ENCODE assay signal across 24 cellular contexts in the genomic region with DNA sequence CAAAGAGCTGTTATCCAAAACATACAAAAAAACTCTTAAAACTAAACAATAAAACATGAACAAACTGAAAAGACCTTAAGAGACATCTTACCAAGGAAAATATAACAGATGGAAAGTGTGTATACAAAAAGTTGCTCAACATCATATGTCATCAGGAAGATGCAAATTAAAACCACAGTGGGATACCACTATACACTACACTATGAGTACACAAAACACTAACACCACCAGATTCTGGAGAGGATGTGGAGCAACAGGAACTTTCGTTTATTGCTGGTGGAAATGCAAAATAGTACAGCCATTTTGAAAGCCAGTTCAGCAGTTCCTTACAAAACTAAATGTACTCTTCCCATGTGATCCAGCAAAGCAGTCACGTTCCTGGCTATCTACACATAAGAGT.
"Had no signal": no experiment of that assay in that cellular context is flagged by ENCODE, and none has a peak within 500 bp of the region (broad histone marks: within the 10 kb centered on the region; RNA-seq: fewer than 3 reads in every experiment).

No MANE protein-coding gene starts in this region.

- H3K27ac ChIP-seq: brain microvascular endothelial cell had no signal

- H3K4me3 Mint-ChIP-seq: activated CD4-positive, alpha-beta memory T cell treated with anti-CD3 and anti-CD28 coated beads, Interleukin-2, amount 10 ng/mL, durations not matched to agents 7 days and 5 days; activated CD4-positive, alpha-beta T cell treated with anti-CD3 and anti-CD28 coated beads for 36 hours; activated naive CD4-positive, alpha-beta T cell treated with anti-CD3 and anti-CD28 coated beads for 36 hours; activated naive CD8-positive, alpha-beta T cell; activated T-helper 17 cell treated with anti-CD3 and anti-CD28 coated beads, Interleukin-2, amount 50 U/mL, for 72 hours; T-cell had no signal

- H3K27me3 Mint-ChIP-seq: activated CD4-positive, alpha-beta memory T cell treated with anti-CD3 and anti-CD28 coated beads, Interleukin-2, amount 10 ng/mL, durations not matched to agents 7 days and 5 days had no signal

- ATAC-seq: activated CD4-positive, alpha-beta T cell treated with anti-CD3 and anti-CD28 coated beads for 36 hours; activated T-helper 17 cell treated with anti-CD3 and anti-CD28 coated beads, Interleukin-2, amount 50 U/mL, for 72 hours; T-cell had no signal

- H3K4me1 Mint-ChIP-seq: activated CD4-positive, alpha-beta memory T cell treated with anti-CD3 and anti-CD28 coated beads, Interleukin-2, amount 10 ng/mL, durations not matched to agents 7 days and 5 days; activated CD4-positive, alpha-beta T cell treated with anti-CD3 and anti-CD28 coated beads for 36 hours; activated T-helper 17 cell treated with anti-CD3 and anti-CD28 coated beads, Interleukin-2, amount 50 U/mL, for 72 hours; T-cell had no signal

- H3K36me3 Mint-ChIP-seq: activated naive CD8-positive, alpha-beta T cell; T-cell had no signal

- H3K27me3 ChIP-seq: brain microvascular endothelial cell, MG63 had no signal

- H3K4me3 ChIP-seq: MG63 had no signal

- H3K27ac Mint-ChIP-seq: activated CD4-positive, alpha-beta memory T cell treated with anti-CD3 and anti-CD28 coated beads, Interleukin-2, amount 10 ng/mL, durations not matched to agents 7 days and 5 days; activated CD4-positive, alpha-beta T cell treated with anti-CD3 and anti-CD28 coated beads for 36 hours; activated naive CD4-positive, alpha-beta T cell treated with anti-CD3 and anti-CD28 coated beads for 36 hours; activated naive CD8-positive, alpha-beta T cell; activated T-helper 17 cell treated with anti-CD3 and anti-CD28 coated beads, Interleukin-2, amount 50 U/mL, for 72 hours; T-cell had no signal

- H3K36me3 ChIP-seq: brain microvascular endothelial cell, MG63 had no signal

- H3K9me3 Mint-ChIP-seq: activated CD4-positive, alpha-beta memory T cell treated with anti-CD3 and anti-CD28 coated beads, Interleukin-2, amount 10 ng/mL, durations not matched to agents 7 days and 5 days; activated naive CD4-positive, alpha-beta T cell treated with anti-CD3 and anti-CD28 coated beads for 36 hours; activated T-helper 17 cell treated with anti-CD3 and anti-CD28 coated beads, Interleukin-2, amount 50 U/mL, for 72 hours; T-cell had no signal

- H3K9me3 ChIP-seq: MG63 had no signal

- DNase-seq: activated CD4-positive, alpha-beta memory T cell treated with anti-CD3 and anti-CD28 coated beads, Interleukin-2, amount 10 ng/mL, durations not matched to agents 7 days and 5 days; activated CD4-positive, alpha-beta T cell treated with anti-CD3 and anti-CD28 coated beads for 36 hours; activated CD4-positive, alpha-beta T cell treated with anti-CD3 and anti-CD28 coated beads, Interleukin-2, amount 50 U/mL, for 1 hour; activated gamma-delta T cell; activated naive CD4-positive, alpha-beta T cell treated with anti-CD3 and anti-CD28 coated beads for 36 hours; activated T-cell treated with anti-CD3 and anti-CD28 coated beads for 4 hours; activated T-cell treated with anti-CD3 and anti-CD28 coated beads, Interleukin-2, amount 50 U/mL, for 48 hours; brain microvascular endothelial cell; MG63; MV-4-11; NCI-H1092 treated with DMSO at 0.1 percent for 48 hours; NCI-H1417 treated with DMSO at 0.1 percent for 48 hours; NCI-H1694; NCI-H2029 treated with DMSO at 0.1 percent for 48 hours; NCI-H345; NCI-H510A; NCI-H526 treated with DMSO at 0.1 percent for 48 hours; NCI-H82; SIG-M5; T-cell; T-helper 2 cell; T1000 had no signal
